In the genomic region with DNA sequence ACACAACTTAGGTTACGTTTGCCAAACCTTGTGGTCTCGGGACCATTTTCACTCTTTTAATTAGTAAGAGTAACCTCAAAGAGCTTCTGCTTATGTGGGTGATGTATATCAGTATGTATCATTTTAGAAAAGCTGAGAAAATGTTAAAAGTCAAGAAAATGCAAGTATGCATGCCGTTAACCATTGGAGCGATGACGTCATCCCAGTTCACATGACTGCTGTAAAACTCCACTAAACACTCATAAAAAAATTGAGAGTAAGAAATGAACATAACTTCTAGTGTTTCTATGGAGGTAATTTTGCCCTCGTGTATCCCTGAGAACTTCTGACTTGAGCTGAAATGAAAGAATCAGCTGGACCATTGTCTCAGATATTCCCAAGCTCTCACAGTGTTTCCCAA, we compare ENCODE assay signal across 2 cellular contexts.
TF ChIP-seq lines count a peak whose summit lies in the region.

No MANE protein-coding gene starts in this region.

TF ChIP-seq in HEK293, 187 proteins besides CTCF, POLR2A, EP300 and RAD21 (continued from another document):
- 0 out of 2 replicates have a peak, but pooled peaks have one; percentile 13 for TF ChIP-seq PRDM6 (tag by site-specific recombination; IDR thresholded peaks at IDR 0.05)

TF ChIP-seq in K562, 482 proteins besides CTCF, POLR2A, EP300 and RAD21 (continued from another document):
- TF ChIP-seq RFX1 (IDR thresholded peaks at IDR 0.05) (no peak), ATF7 (IDR thresholded peaks at IDR 0.05) (peak; percentile 91), JUN (IDR thresholded peaks at IDR 0.05; ENCODE audit: borderline replicate concordance, low read depth, low read length) (0 out of 2 replicates have a peak, but pooled peaks have one; percentile 52), JUN (CRISPR knock-in tag; IDR thresholded peaks at IDR 0.05; ENCODE audit: borderline replicate concordance) (no peak)
- TF ChIP-seq, protein P1, sequence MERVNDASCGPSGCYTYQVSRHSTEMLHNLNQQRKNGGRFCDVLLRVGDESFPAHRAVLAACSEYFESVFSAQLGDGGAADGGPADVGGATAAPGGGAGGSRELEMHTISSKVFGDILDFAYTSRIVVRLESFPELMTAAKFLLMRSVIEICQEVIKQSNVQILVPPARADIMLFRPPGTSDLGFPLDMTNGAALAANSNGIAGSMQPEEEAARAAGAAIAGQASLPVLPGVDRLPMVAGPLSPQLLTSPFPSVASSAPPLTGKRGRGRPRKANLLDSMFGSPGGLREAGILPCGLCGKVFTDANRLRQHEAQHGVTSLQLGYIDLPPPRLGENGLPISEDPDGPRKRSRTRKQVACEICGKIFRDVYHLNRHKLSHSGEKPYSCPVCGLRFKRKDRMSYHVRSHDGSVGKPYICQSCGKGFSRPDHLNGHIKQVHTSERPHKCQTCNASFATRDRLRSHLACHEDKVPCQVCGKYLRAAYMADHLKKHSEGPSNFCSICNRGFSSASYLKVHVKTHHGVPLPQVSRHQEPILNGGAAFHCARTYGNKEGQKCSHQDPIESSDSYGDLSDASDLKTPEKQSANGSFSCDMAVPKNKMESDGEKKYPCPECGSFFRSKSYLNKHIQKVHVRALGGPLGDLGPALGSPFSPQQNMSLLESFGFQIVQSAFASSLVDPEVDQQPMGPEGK (CRISPR knock-in tag; IDR thresholded peaks at IDR 0.05; ENCODE audit: borderline replicate concordance) = no peak
